In genomic region chr6:87212596-87212995, GRCh38 we compare ENCODE assay signal across 20 cellular contexts. TPM values are rescaled to one million over a fixed set of nuclear protein-coding genes. Genes with fewer than 3 reads are reported as not detected.
DNase-seq lines count a peak whose midpoint lies in the region; ATAC-seq and TF ChIP-seq lines count a peak whose summit lies in the region.
"Had no signal": no experiment of that assay in that cellular context is flagged by ENCODE, and none has a peak within 500 bp of the region (broad histone marks: within the 10 kb centered on the region; RNA-seq: fewer than 3 reads in every experiment).

No MANE protein-coding gene starts in this region.

- H3K4me3 ChIP-seq in cardiac muscle cell, result no peak overlapping the region
- H3K4me3 ChIP-seq in right cardiac atrium (ENCODE audit: low read length), result no peak overlapping the region
- H3K4me3 ChIP-seq in PC-9, result no peak overlapping the region

- peaks cover 18% of the 10 kb centered on the region for H3K36me3 ChIP-seq in cardiac muscle cell
- H3K36me3 ChIP-seq in PC-9 (ENCODE audit: low read depth), result 0 out of 2 replicates have a peak, but pooled peaks cover 5% of the 10 kb centered on the region

- H2AFZ ChIP-seq in PC-9, result no peak overlapping the region

- no peaks in the 10 kb centered on the region for H3K9me2 ChIP-seq in PC-9 (ENCODE audit: insufficient read depth)

- H3K27me3 ChIP-seq in cardiac muscle cell (no peaks in the 10 kb centered on the region), right cardiac atrium (ENCODE audit: control insufficient read depth, insufficient read depth) (no peaks in the 10 kb centered on the region), PC-9 (ENCODE audit: insufficient read depth, low read depth) (no peaks in the 10 kb centered on the region)

- no peak for TF ChIP-seq CTCF in cardiac muscle cell (IDR thresholded peaks at IDR 0.05; ENCODE audit: low read depth, low read length)
- no peak for TF ChIP-seq CTCF in PC-9 (conservative IDR thresholded peaks at IDR 0.05)

- H3K4me1 ChIP-seq in cardiac muscle cell (ENCODE audit: low read depth), result peaks cover 24% of the 10 kb centered on the region
- peaks cover 4% of the 10 kb centered on the region for H3K4me1 ChIP-seq in right cardiac atrium (ENCODE audit: control insufficient read depth, insufficient read depth, low read length)
- peaks cover 24% of the 10 kb centered on the region for H3K4me1 ChIP-seq in PC-9 (replicated peaks; ENCODE audit: insufficient read depth)

- peak overlapping the region; percentile 67 for H3K27ac ChIP-seq in cardiac muscle cell
- no peak overlapping the region for H3K27ac ChIP-seq in right cardiac atrium (ENCODE audit: low read length)
- H3K27ac ChIP-seq in PC-9, result peak overlapping the region; percentile 93

- ATAC-seq in right cardiac atrium (no peak), HG03139 (IDR thresholded peaks at IDR 0.05; ENCODE audit: unreplicated experiment) (no peak), HG03565 (IDR thresholded peaks at IDR 0.05; ENCODE audit: unreplicated experiment) (no peak)
- ATAC-seq: activated CD8-positive, alpha-beta memory T cell treated with anti-CD3 and anti-CD28 coated beads, Interleukin-2, amount 10 ng/mL, durations not matched to agents 7 days and 5 days; sciatic nerve had no signal

- CTCF ChIA-PET in PC-9 (lab: Charles Lee), result no interaction called here

- TSS peak; percentile 95 for BruUV-seq in PC-9 (replicated peaks; lab: Mats Ljungman, UMichigan)

- no peaks in the 10 kb centered on the region for H3F3A ChIP-seq in PC-9 (ENCODE audit: insufficient read depth, low read depth)

- DNase-seq in cardiac muscle cell (ENCODE audit: low read depth in 1 of 2, low spot score in 1 of 2), result no peak
- no peak for DNase-seq in right cardiac atrium
- DNase-seq in PC-9, result no peak
- DNase-seq in kidney tubule cell (ENCODE audit: low spot score), result peak; percentile 3
- DNase-seq in NCI-H526 (lab: John Stamatoyannopoulos, UW), result no peak
- DNase-seq in GDM1 (lab: John Stamatoyannopoulos, UW), result no peak
- DNase-seq: activated CD8-positive, alpha-beta memory T cell treated with anti-CD3 and anti-CD28 coated beads, Interleukin-2, amount 10 ng/mL, durations not matched to agents 7 days and 5 days; effector CD8-positive, alpha-beta T cell; hippocampal formation; midbrain; NCI-H187 treated with DMSO at 0.1 percent for 48 hours; NCI-H446 treated with DMSO at 0.1 percent for 48 hours; occipital lobe; Right ventricle myocardium superior; stimulated activated CD4-positive, alpha-beta T cell treated with anti-CD3 and anti-CD28 coated beads, Interleukin-1b, Interleukin-23, amount 100 ng/mL, for 48 hours; substantia nigra; T-helper 1 cell had no signal

- H4K20me1 ChIP-seq in PC-9 (ENCODE audit: insufficient read depth), result no peaks in the 10 kb centered on the region

- H3K9me3 ChIP-seq in cardiac muscle cell (ENCODE audit: low read depth), result no peaks in the 10 kb centered on the region
- H3K9me3 ChIP-seq in right cardiac atrium (ENCODE audit: control insufficient read depth, low read length), result no peaks in the 10 kb centered on the region
- 0 out of 2 replicates have a peak, but pooled peaks cover 3% of the 10 kb centered on the region for H3K9me3 ChIP-seq in PC-9 (ENCODE audit: insufficient read depth, low read depth)

- H3K79me2 ChIP-seq in PC-9 (ENCODE audit: low read depth), result peaks cover 49% of the 10 kb centered on the region

- no peak overlapping the region for H3K4me2 ChIP-seq in PC-9

- intact Hi-C loops in right cardiac atrium (cut with DNase I) (no loop called here), PC-9 (cut with micrococcal nuclease; ENCODE audit: unreplicated experiment) (no loop called here)

- POLR2A ChIA-PET in PC-9 (lab: Charles Lee; ENCODE audit: unreplicated experiment), result no interaction called here

RNA-seq across cellular contexts. Expression of gene ZNF292, which starts 57.2 kb away (rescaled TPM):
- total RNA-seq in cardiac muscle cell (43.3 and 48.7 TPM in 2 replicates), right cardiac atrium (10 to 100 TPM; 46.7 to 58.3 (median 48.7) TPM), PC-9 (2021) (29.2 and 34.1 TPM in 2 replicates)
- polyA plus RNA-seq in cardiac muscle cell (50.4 and 60.1 TPM in 2 replicates), right cardiac atrium (5.8 TPM)
